In genomic region chr4:86831262-86832090, GRCh38 we compare ENCODE assay signal across 9 cellular contexts. TPM values are rescaled to one million over a fixed set of nuclear protein-coding genes. Genes with fewer than 3 reads are reported as not detected.
A peak's percentile ranks its signal among the peaks of the same experiment; 100 is the strongest.
DNase-seq lines count a peak whose midpoint lies in the region; ATAC-seq and TF ChIP-seq lines count a peak whose summit lies in the region.
"Had no signal": no experiment of that assay in that cellular context is flagged by ENCODE, and none has a peak within 500 bp of the region (broad histone marks: within the 10 kb centered on the region; RNA-seq: fewer than 3 reads in every experiment).

No MANE protein-coding gene starts in this region.

- H3K4me3 Mint-ChIP-seq in HFFc6 = peak overlapping the region; percentile 78

- peaks cover 6% of the 10 kb centered on the region for H3K9me3 Mint-ChIP-seq in HFFc6

- H3K36me3 Mint-ChIP-seq in HFFc6 (ENCODE audit: low read depth) = peaks cover 10% of the 10 kb centered on the region

- DNase-seq in A172 (ENCODE audit: low spot score) = peak; percentile 65
- peak; percentile 93 for DNase-seq in HFFc6
- peak; percentile 40 for DNase-seq in T1000 (lab: John Stamatoyannopoulos, UW)
- peak; percentile 98 for DNase-seq in iris pigment epithelial cell (ENCODE audit: low read depth)
- no peak for DNase-seq in NCI-H128 (lab: John Stamatoyannopoulos, UW; ENCODE audit: unreplicated experiment)
- DNase-seq in activated naive CD4-positive, alpha-beta T cell treated with Interleukin-2 at 50 U/mL for 16 hours = no peak
- no peak for DNase-seq in NCI-H1694 treated with DMSO at 0.1 percent for 48 hours (lab: John Stamatoyannopoulos, UW)
- DNase-seq: posterior cingulate gyrus had no signal

- TF ChIP-seq CTCF in HFFc6 (IDR thresholded peaks at IDR 0.05) = no peak

- peaks cover 2% of the 10 kb centered on the region; the same call in 1 of the 2 replicates for H3K27me3 Mint-ChIP-seq in HFFc6 (ENCODE audit: insufficient read depth)

- peak overlapping the region; percentile 99 for H3K27ac Mint-ChIP-seq in HFFc6

- H3K4me1 Mint-ChIP-seq in HFFc6 (ENCODE audit: low read depth) = peaks cover 61% of the 10 kb centered on the region

- ATAC-seq in GM18519 (IDR thresholded peaks at IDR 0.05; ENCODE audit: low FRiP score, unreplicated experiment) = no peak

RNA-seq across cellular contexts. Expression of gene SLC10A6, which starts 17.7 kb away (rescaled TPM):
- not detected in 2 replicates for total RNA-seq in A172 (2014; rRNA removed; shearing (Covaris generic))
- under 1 TPM; 0.28 to 0.73 (median 0.57) TPM for total RNA-seq in HFFc6 (2021; fragmentation: NEBNext Ultra II Directional; extraction: Animal tissue kit (Norgen Biotek cat#: 25700))

Comparison
In these comparisons a context has a peak if more than half of its experiments do, and no peak if none do; other contexts are left out.
1. DNase-seq: peak in A172 (single experiment), HFFc6 (single experiment), T1000 (single experiment) and iris pigment epithelial cell (single experiment); none in NCI-H128 (single experiment), activated naive CD4-positive, alpha-beta T cell treated with Interleukin-2 at 50 U/mL for 16 hours (single experiment) and NCI-H1694 treated with DMSO at 0.1 percent for 48 hours (single experiment).